1 cellular context compared by ENCODE assay signal in genomic region chr5:39014544-39014943, GRCh38.
TF ChIP-seq lines count a peak whose summit lies in the region.

No MANE protein-coding gene starts in this region.

TF ChIP-seq in A549, 52 proteins besides CTCF, POLR2A, EP300 and RAD21 (continued from another document):
- TF ChIP-seq, protein P1, sequence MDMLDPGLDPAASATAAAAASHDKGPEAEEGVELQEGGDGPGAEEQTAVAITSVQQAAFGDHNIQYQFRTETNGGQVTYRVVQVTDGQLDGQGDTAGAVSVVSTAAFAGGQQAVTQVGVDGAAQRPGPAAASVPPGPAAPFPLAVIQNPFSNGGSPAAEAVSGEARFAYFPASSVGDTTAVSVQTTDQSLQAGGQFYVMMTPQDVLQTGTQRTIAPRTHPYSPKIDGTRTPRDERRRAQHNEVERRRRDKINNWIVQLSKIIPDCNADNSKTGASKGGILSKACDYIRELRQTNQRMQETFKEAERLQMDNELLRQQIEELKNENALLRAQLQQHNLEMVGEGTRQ (IDR thresholded peaks at IDR 0.05), result no peak
- TF ChIP-seq KDM1A (IDR thresholded peaks at IDR 0.05; ENCODE audit: low read depth) (no peak), HDAC2 (IDR thresholded peaks at IDR 0.05) (no peak), NFE2L2 (conservative IDR thresholded peaks at IDR 0.05; ENCODE audit: low read length) (no peak), MYC (IDR thresholded peaks at IDR 0.05; ENCODE audit: borderline replicate concordance, low read length) (no peak), GATA3 (IDR thresholded peaks at IDR 0.05; ENCODE audit: borderline replicate concordance) (no peak), MAFK (IDR thresholded peaks at IDR 0.05; ENCODE audit: partially characterized antibody) (no peak), NR3C1 (IDR thresholded peaks at IDR 0.05) (no peak), CEBPB (IDR thresholded peaks at IDR 0.05) (no peak), ZC3H11A (IDR thresholded peaks at IDR 0.05) (no peak), ZFP36 (IDR thresholded peaks at IDR 0.05; ENCODE audit: borderline replicate concordance, partially characterized antibody) (no peak)
- TF ChIP-seq, protein P2, sequence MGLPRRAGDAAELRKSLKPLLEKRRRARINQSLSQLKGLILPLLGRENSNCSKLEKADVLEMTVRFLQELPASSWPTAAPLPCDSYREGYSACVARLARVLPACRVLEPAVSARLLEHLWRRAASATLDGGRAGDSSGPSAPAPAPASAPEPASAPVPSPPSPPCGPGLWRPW (IDR thresholded peaks at IDR 0.05), result no peak
